In the genomic region with DNA sequence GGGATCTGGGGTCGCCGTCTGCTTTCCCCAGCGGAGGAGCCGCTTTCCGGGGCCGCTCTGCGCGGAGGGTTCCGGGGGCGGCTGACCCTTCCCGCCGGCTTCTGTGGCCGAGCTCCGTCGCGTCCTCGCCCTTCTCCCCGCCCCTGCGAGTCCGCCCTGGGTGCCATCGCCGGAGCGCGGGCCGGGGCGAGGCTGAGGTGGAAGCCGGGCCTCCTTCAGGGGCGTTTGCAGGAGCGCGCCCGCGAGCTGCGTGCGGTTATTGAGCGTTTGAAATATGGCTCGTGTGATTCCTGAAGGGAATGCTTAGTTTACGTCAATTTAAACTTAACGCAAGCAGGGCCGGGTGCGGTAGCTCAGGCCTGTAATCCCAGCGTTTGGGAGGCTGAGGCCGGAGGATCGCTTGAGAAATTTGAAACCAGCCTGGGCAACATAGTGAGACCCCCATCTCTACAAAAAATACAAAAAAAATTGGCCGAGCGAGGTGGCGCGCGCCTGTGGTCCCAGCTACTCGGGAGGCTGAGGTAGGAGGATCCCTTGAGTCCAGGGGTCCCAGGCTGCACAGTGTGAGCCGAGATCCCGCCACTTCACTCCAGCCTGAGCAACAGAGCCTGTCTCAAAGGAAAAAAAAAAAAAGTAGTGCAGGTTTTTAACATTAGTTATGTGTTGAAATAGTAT, we compare ENCODE assay signal across 7 cellular contexts. TPM values are rescaled to one million over a fixed set of nuclear protein-coding genes. Genes with fewer than 3 reads are reported as not detected.
DNase-seq lines count a peak whose midpoint lies in the region; ATAC-seq and TF ChIP-seq lines count a peak whose summit lies in the region.

No MANE protein-coding gene starts in this region.

- no peak for DNase-seq in RWPE1 (ENCODE audit: low spot score)
- DNase-seq in coronary artery (ENCODE audit: low spot score): no peak
- DNase-seq in H4 (ENCODE audit: low spot score): no peak

- CTCF ChIA-PET in RWPE1 (lab: Yijun Ruan, JAX): no interaction called here

- H3K27me3 ChIP-seq in mononuclear cell (ENCODE audit: insufficient read depth, low read length): no peaks in the 10 kb centered on the region

- no peaks in the 10 kb centered on the region for H3K9me3 ChIP-seq in mononuclear cell (ENCODE audit: low read depth, low read length)

- ATAC-seq in GM18517 (IDR thresholded peaks at IDR 0.05; ENCODE audit: unreplicated experiment) (peak; percentile 5), HG02763 (IDR thresholded peaks at IDR 0.05; ENCODE audit: unreplicated experiment) (peak; percentile 17)

- peaks cover 22% of the 10 kb centered on the region for H3K4me1 ChIP-seq in mononuclear cell (ENCODE audit: insufficient read depth, low read length)
- H3K4me1 ChIP-seq in urinary bladder (ENCODE audit: insufficient read depth): no peaks in the 10 kb centered on the region

- H3K4me3 ChIP-seq in coronary artery (peak overlapping the region; percentile 91), mononuclear cell (ENCODE audit: low read length) (peak overlapping the region; percentile 82), urinary bladder (ENCODE audit: low read depth, low read length) (peak overlapping the region; percentile 100)

- POLR2A ChIA-PET in RWPE1 (lab: Yijun Ruan, JAX; ENCODE audit: low non-redundant PET): no interaction called here

- 9% methylated on average over 51 of the region's 51 CpGs for WGBS in urinary bladder

- TF ChIP-seq CTCF in RWPE1 (conservative IDR thresholded peaks at IDR 0.05; ENCODE audit: low read depth): no peak
- no peak for TF ChIP-seq CTCF in coronary artery (IDR thresholded peaks at IDR 0.05)

- H3K36me3 ChIP-seq in urinary bladder (ENCODE audit: insufficient read depth): no peaks in the 10 kb centered on the region

- H3K27ac ChIP-seq in RWPE1 (peak overlapping the region; percentile 90), coronary artery (peak overlapping the region in 1 of 2 donors; percentile 75), urinary bladder (ENCODE audit: low read depth) (no peak overlapping the region)

RNA-seq across cellular contexts. Expression of a gene that starts 0.7 kb away (rescaled TPM):
- total RNA-seq in mononuclear cell (13.9 TPM), urinary bladder (12.3 TPM)
- polyA plus RNA-seq in urinary bladder: 19.2 TPM
- 24.0 and 27.9 TPM in 2 replicates for total RNA-seq in H4 (2014; rRNA removed; shearing (Covaris generic))

RNA-seq across cellular contexts. Expression of a gene that starts 23.9 kb away (rescaled TPM):
- total RNA-seq in mononuclear cell (3.0 TPM), urinary bladder (17.4 TPM)
- polyA plus RNA-seq in urinary bladder: 31.2 TPM
- total RNA-seq in H4 (2014; rRNA removed; shearing (Covaris generic)): 28.0 and 36.6 TPM in 2 replicates

RNA-seq across cellular contexts. Expression of a gene that starts 24.2 kb away (rescaled TPM):
- total RNA-seq in mononuclear cell (19.6 TPM), urinary bladder (49.7 TPM)
- polyA plus RNA-seq in urinary bladder: 17.9 TPM
- 6.9 and 11.8 TPM in 2 replicates for total RNA-seq in H4 (2014; rRNA removed; shearing (Covaris generic))

RNA-seq across cellular contexts. Expression of a gene that starts 50.3 kb away (rescaled TPM):
- total RNA-seq in mononuclear cell (63.0 TPM), urinary bladder (40.8 TPM)
- 25.6 TPM for polyA plus RNA-seq in urinary bladder
- total RNA-seq in H4 (2014; rRNA removed; shearing (Covaris generic)): 21.9 and 26.8 TPM in 2 replicates
